16 cellular contexts compared by ENCODE assay signal in genomic region chr5:96823060-96823459, GRCh38. TPM values are rescaled to one million over a fixed set of nuclear protein-coding genes. Genes with fewer than 3 reads are reported as not detected.
DNase-seq lines count a peak whose midpoint lies in the region; ATAC-seq and TF ChIP-seq lines count a peak whose summit lies in the region.
"Had no signal": no experiment of that assay in that cellular context is flagged by ENCODE, and none has a peak within 500 bp of the region (broad histone marks: within the 10 kb centered on the region; RNA-seq: fewer than 3 reads in every experiment).

No MANE protein-coding gene starts in this region.

- peaks cover 23% of the 10 kb centered on the region for H3K4me1 Mint-ChIP-seq in activated CD4-positive, alpha-beta T cell treated with anti-CD3 and anti-CD28 coated beads, Interleukin-2, amount 10 ng/mL, durations not matched to agents 24 days and 14 days
- H3K4me1 Mint-ChIP-seq in CD4-positive, alpha-beta memory T cell, result peaks cover 33 to 52% (median 43%) of the 10 kb centered on the region in 4 donors
- peaks cover 10 to 20% of the 10 kb centered on the region in 2 donors for H3K4me1 Mint-ChIP-seq in effector memory CD8-positive, alpha-beta T cell (ENCODE audit: low read depth in 2 of 2)

- H3K9me3 ChIP-seq in CD4-positive, alpha-beta memory T cell (ENCODE audit: control insufficient read depth in 1 of 2, low read length in 2 of 2), result no peaks in the 10 kb centered on the region
- no peaks in the 10 kb centered on the region for H3K9me3 ChIP-seq in Loucy (ENCODE audit: insufficient read depth, low read depth, low read length)
- H3K9me3 ChIP-seq: colonic mucosa, stomach, uterus had no signal

- no peak overlapping the region for H3K27ac Mint-ChIP-seq in activated CD4-positive, alpha-beta T cell treated with anti-CD3 and anti-CD28 coated beads, Interleukin-2, amount 10 ng/mL, durations not matched to agents 24 days and 14 days
- H3K27ac Mint-ChIP-seq in CD4-positive, alpha-beta memory T cell, result peak overlapping the region in 6 of 7 donors; percentile 9 to 81 (median 54)
- H3K27ac Mint-ChIP-seq in effector memory CD8-positive, alpha-beta T cell, result no peak overlapping the region

- peak overlapping the region; percentile 23 for H3K4me2 ChIP-seq in Loucy (ENCODE audit: low read depth, low read length, poor library complexity, severe bottlenecking)

- H4K20me1 ChIP-seq in Loucy (ENCODE audit: insufficient read depth, low read length, poor library complexity, severe bottlenecking), result no peaks in the 10 kb centered on the region

- no peak overlapping the region for H3K4me3 Mint-ChIP-seq in activated CD4-positive, alpha-beta T cell treated with anti-CD3 and anti-CD28 coated beads, Interleukin-2, amount 10 ng/mL, durations not matched to agents 24 days and 14 days
- peak overlapping the region in 1 of 8 donors; percentile 54 for H3K4me3 Mint-ChIP-seq in CD4-positive, alpha-beta memory T cell
- no peak overlapping the region for H3K4me3 Mint-ChIP-seq in effector memory CD8-positive, alpha-beta T cell

- H3K9ac ChIP-seq in Loucy (ENCODE audit: low read depth, low read length, poor library complexity, severe bottlenecking), result no peak overlapping the region

- no peaks in the 10 kb centered on the region for H3K36me3 Mint-ChIP-seq in activated CD4-positive, alpha-beta T cell treated with anti-CD3 and anti-CD28 coated beads, Interleukin-2, amount 10 ng/mL, durations not matched to agents 24 days and 14 days (ENCODE audit: low read depth)
- no peaks in the 10 kb centered on the region for H3K36me3 Mint-ChIP-seq in CD4-positive, alpha-beta memory T cell
- H3K36me3 Mint-ChIP-seq in effector memory CD8-positive, alpha-beta T cell (ENCODE audit: insufficient read depth), result peaks cover 3% of the 10 kb centered on the region

- H3K27me3 Mint-ChIP-seq in activated CD4-positive, alpha-beta T cell treated with anti-CD3 and anti-CD28 coated beads, Interleukin-2, amount 10 ng/mL, durations not matched to agents 24 days and 14 days, result peaks cover 11% of the 10 kb centered on the region
- H3K27me3 Mint-ChIP-seq in CD4-positive, alpha-beta memory T cell, result peaks cover 0 to 2% of the 10 kb centered on the region in 2 donors
- H3K27me3 Mint-ChIP-seq in effector memory CD8-positive, alpha-beta T cell, result peaks cover 0 to 5% of the 10 kb centered on the region in 2 donors

- TF ChIP-seq CTCF in Loucy (conservative IDR thresholded peaks at IDR 0.05; ENCODE audit: low read length), result peak; percentile 58

- CTCF ChIA-PET in CD4-positive, alpha-beta memory T cell (lab: Charles Lee; ENCODE audit: partially characterized antibody), result interaction anchor here (0.7 to 7.6 kb wide), 4 partner anchors 16 to 72 kb away, joined by 3 to 74 read pairs (median 31); partner anchors contain the start of gene ERAP1

- no peak overlapping the region for H3K4me3 ChIP-seq in CD4-positive, alpha-beta memory T cell (ENCODE audit: low read length in 2 of 2)
- no peak overlapping the region for H3K4me3 ChIP-seq in Loucy (ENCODE audit: low read length, poor library complexity, severe bottlenecking)
- H3K4me3 ChIP-seq: colonic mucosa, stomach, uterus had no signal

- peak; percentile 80 for ATAC-seq in effector memory CD8-positive, alpha-beta T cell (replicated peaks)
- ATAC-seq in GM18511 (IDR thresholded peaks at IDR 0.05; ENCODE audit: unreplicated experiment), result no peak

- no peaks in the 10 kb centered on the region for H3K27me3 ChIP-seq in CD4-positive, alpha-beta memory T cell (ENCODE audit: insufficient read depth, low read length)
- no peaks in the 10 kb centered on the region for H3K27me3 ChIP-seq in Loucy (ENCODE audit: insufficient read depth, low read length, poor library complexity, severe bottlenecking)
- H3K27me3 ChIP-seq: colonic mucosa, stomach, uterus had no signal

- POLR2A ChIA-PET in CD4-positive, alpha-beta memory T cell (lab: Charles Lee; ENCODE audit: partially characterized antibody), result no interaction called here

- no peaks in the 10 kb centered on the region for H3F3A ChIP-seq in Loucy (ENCODE audit: low read depth)

- H3K79me2 ChIP-seq in Loucy (ENCODE audit: insufficient read depth, low read length), result no peaks in the 10 kb centered on the region

- H3K9me3 Mint-ChIP-seq in activated CD4-positive, alpha-beta T cell treated with anti-CD3 and anti-CD28 coated beads, Interleukin-2, amount 10 ng/mL, durations not matched to agents 24 days and 14 days, result no peaks in the 10 kb centered on the region
- no peaks in the 10 kb centered on the region for H3K9me3 Mint-ChIP-seq in CD4-positive, alpha-beta memory T cell
- H3K9me3 Mint-ChIP-seq in effector memory CD8-positive, alpha-beta T cell, result no peaks in the 10 kb centered on the region

- intact Hi-C loops in activated CD4-positive, alpha-beta T cell treated with anti-CD3 and anti-CD28 coated beads, Interleukin-2, amount 10 ng/mL, durations not matched to agents 24 days and 14 days (cut with micrococcal nuclease), result no loop called here
- intact Hi-C loops in CD4-positive, alpha-beta memory T cell (cut with micrococcal nuclease), result loop anchor here (1.0 to 5.0 kb wide), 5 partner anchors 16 to 476 kb away; partner anchors contain the start of gene ERAP1

- H3K9me2 ChIP-seq in Loucy (replicated peaks; ENCODE audit: low read depth, low read length), result no peaks in the 10 kb centered on the region

- H2AFZ ChIP-seq in Loucy (ENCODE audit: low read length), result no peak overlapping the region

- peaks cover 33% of the 10 kb centered on the region for H3K4me1 ChIP-seq in CD4-positive, alpha-beta memory T cell (ENCODE audit: insufficient read depth, low read length)
- H3K4me1 ChIP-seq in Loucy (ENCODE audit: insufficient read depth, low read length, poor library complexity, severe bottlenecking), result peaks cover 84% of the 10 kb centered on the region
- H3K4me1 ChIP-seq: colonic mucosa, uterus had no signal

- no peak overlapping the region for H3K27ac ChIP-seq in CD4-positive, alpha-beta memory T cell (ENCODE audit: low read depth, low read length)
- H3K27ac ChIP-seq: C4-2B, colonic mucosa, stomach, uterus had no signal

- peak; percentile 66 for DNase-seq in activated CD4-positive, alpha-beta T cell treated with anti-CD3 and anti-CD28 coated beads, Interleukin-2, amount 10 ng/mL, durations not matched to agents 24 days and 14 days
- no peak for DNase-seq in activated CD4-positive, alpha-beta T cell treated with anti-CD3 and anti-CD28 coated beads, Interleukin-2, amount 50 U/mL, for 48 hours
- peak; percentile 37 to 51 (median 40) for DNase-seq in CD4-positive, alpha-beta memory T cell
- DNase-seq in effector memory CD8-positive, alpha-beta T cell, result no peak
- DNase-seq in NK-92 (lab: John Stamatoyannopoulos, UW; ENCODE audit: unreplicated experiment), result no peak
- DNase-seq in NCI-H82 (lab: John Stamatoyannopoulos, UW), result no peak
- DNase-seq: colonic mucosa, hypothalamus, MV-4-11, NCI-H1930, NCI-H510A, stomach, uterus had no signal

- H3K36me3 ChIP-seq in CD4-positive, alpha-beta memory T cell (ENCODE audit: insufficient read depth, low read length), result no peaks in the 10 kb centered on the region
- H3K36me3 ChIP-seq in Loucy (ENCODE audit: insufficient read depth, low read length), result no peaks in the 10 kb centered on the region
- H3K36me3 ChIP-seq: colonic mucosa, stomach, uterus had no signal

RNA-seq across cellular contexts. Expression of gene ERAP1, which starts 15.3 kb away (rescaled TPM):
- total RNA-seq in activated CD4-positive, alpha-beta T cell treated with anti-CD3 and anti-CD28 coated beads, Interleukin-2, amount 10 ng/mL, durations not matched to agents 24 days and 14 days, result 91.6 and 99.1 TPM in 2 replicates
- total RNA-seq in CD4-positive, alpha-beta memory T cell, result 100 to 1,000 TPM; 158 to 176 TPM
- polyA plus RNA-seq in CD4-positive, alpha-beta memory T cell, result 10 to 100 TPM; 51.3 to 58.9 TPM

RNA-seq across cellular contexts. Expression of gene ERAP2, which starts 53.2 kb away (rescaled TPM):
- total RNA-seq in activated CD4-positive, alpha-beta T cell treated with anti-CD3 and anti-CD28 coated beads, Interleukin-2, amount 10 ng/mL, durations not matched to agents 24 days and 14 days, result 48.9 and 51.3 TPM in 2 replicates
- total RNA-seq in CD4-positive, alpha-beta memory T cell, result 100 to 1,000 TPM; 107 to 112 TPM
- polyA plus RNA-seq in CD4-positive, alpha-beta memory T cell, result 100 to 1,000 TPM in 1 of 2 donors, 1 to 10 TPM in 1; 4.7 to 112 TPM

Comparison
In these comparisons a context has a peak if more than half of its experiments do, and no peak if none do; other contexts are left out.
1. DNase-seq: peak in activated CD4-positive, alpha-beta T cell treated with anti-CD3 and anti-CD28 coated beads, Interleukin-2, amount 10 ng/mL, durations not matched to agents 24 days and 14 days (single experiment) and CD4-positive, alpha-beta memory T cell (5 of 5); none in activated CD4-positive, alpha-beta T cell treated with anti-CD3 and anti-CD28 coated beads, Interleukin-2, amount 50 U/mL, for 48 hours (0 of 2), effector memory CD8-positive, alpha-beta T cell (0 of 3), NK-92 (single experiment) and NCI-H82 (single experiment).
2. H3K27ac Mint-ChIP-seq: peak in CD4-positive, alpha-beta memory T cell (6 of 7); none in activated CD4-positive, alpha-beta T cell treated with anti-CD3 and anti-CD28 coated beads, Interleukin-2, amount 10 ng/mL, durations not matched to agents 24 days and 14 days (single experiment) and effector memory CD8-positive, alpha-beta T cell (0 of 2).